8 cellular contexts compared by ENCODE assay signal in the genomic region with DNA sequence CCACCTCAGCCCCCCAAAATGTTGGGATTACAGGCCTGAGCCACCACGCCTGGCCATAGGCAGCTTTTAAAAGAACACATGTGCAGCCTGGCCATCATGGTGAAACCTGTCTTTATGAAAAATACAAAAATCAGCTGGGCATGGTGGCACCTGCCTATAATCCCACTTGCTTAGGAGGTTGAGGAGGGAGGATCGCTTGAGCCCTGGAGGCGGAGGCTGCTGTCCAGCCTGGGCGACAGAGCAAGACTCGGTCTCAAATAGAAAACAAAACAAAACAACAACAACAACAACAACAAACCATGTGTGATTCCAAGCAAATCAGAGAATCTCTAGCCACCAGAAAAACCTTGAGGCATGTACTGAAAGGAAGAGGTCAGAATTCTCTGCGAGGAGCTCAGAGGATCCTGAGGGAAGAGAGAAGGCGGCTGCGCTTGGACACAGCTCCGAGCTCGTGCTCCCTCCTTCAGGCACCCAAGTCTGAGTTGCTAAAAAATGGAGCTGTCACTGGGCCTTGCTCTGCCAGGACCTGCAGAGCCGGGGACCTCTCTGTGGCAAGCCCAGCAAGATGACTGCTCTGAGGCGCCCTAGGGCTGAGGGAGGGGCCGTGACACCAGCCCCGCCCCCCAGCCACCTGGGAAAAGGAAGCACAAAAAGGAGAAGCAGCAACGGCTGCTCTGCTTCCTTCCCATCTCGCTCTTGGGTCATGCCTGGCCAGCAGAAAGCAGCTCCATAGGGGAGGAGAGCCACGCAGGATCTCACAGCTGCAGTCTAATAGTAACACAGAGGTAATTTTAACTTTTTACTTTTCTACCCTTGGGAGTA. TPM values are rescaled to one million over a fixed set of nuclear protein-coding genes. Genes with fewer than 3 reads are reported as not detected.
A peak's percentile ranks its signal among the peaks of the same experiment; 100 is the strongest.
DNase-seq lines count a peak whose midpoint lies in the region; ATAC-seq and TF ChIP-seq lines count a peak whose summit lies in the region.

Gene ARL11, plus strand, starts transcription at position 677 of the 822 bp plus-strand sequence. CDS start 1,941 bp downstream, outside the sequence.

- H3K36me3 ChIP-seq in BLaER1 (peaks cover 31% of the 10 kb centered on the region), upper lobe of right lung (no peaks in the 10 kb centered on the region)

- intact Hi-C loops in upper lobe of right lung (cut with DNase I), result no loop called here

- peak within 1 kb of the TSS; percentile 78 for H3K9ac ChIP-seq in BLaER1

- no peaks in the 10 kb centered on the region for H3K27me3 ChIP-seq in BLaER1
- H3K27me3 ChIP-seq in upper lobe of right lung, result no peaks in the 10 kb centered on the region

- H3K27ac Mint-ChIP-seq in effector memory CD8-positive, alpha-beta T cell, result peak within 1 kb of the TSS in 1 of 2 donors; percentile 59
- H3K27ac Mint-ChIP-seq in nephron progenitor cell, result peak within 1 kb of the TSS; percentile 34

- H3K36me3 Mint-ChIP-seq in effector memory CD8-positive, alpha-beta T cell (ENCODE audit: insufficient read depth), result no peaks in the 10 kb centered on the region
- no peaks in the 10 kb centered on the region for H3K36me3 Mint-ChIP-seq in nephron progenitor cell (ENCODE audit: low read depth)

- peak in 3 of 4 experiments; percentile 16 to 31 (median 17) for DNase-seq in activated CD4-positive, CD25-positive, alpha-beta regulatory T cell (lab: John Stamatoyannopoulos, UW)
- peak in 2 of 3 experiments; percentile 7 to 10 for DNase-seq in effector memory CD8-positive, alpha-beta T cell
- DNase-seq in nephron progenitor cell (peak; percentile 45), upper lobe of right lung (peak; percentile 85), NCI-H345 treated with DMSO at 0.1 percent for 48 hours (lab: John Stamatoyannopoulos, UW; ENCODE audit: unreplicated experiment) (no peak)

- no peaks in the 10 kb centered on the region for H4K20me1 ChIP-seq in BLaER1

- no peaks in the 10 kb centered on the region for H3K27me3 Mint-ChIP-seq in effector memory CD8-positive, alpha-beta T cell
- peaks cover under 1% of the 10 kb centered on the region for H3K27me3 Mint-ChIP-seq in nephron progenitor cell (ENCODE audit: low read depth, poor library complexity)

- peak within 1 kb of the TSS; percentile 69 for H3K4me3 ChIP-seq in BLaER1
- H3K4me3 ChIP-seq in upper lobe of right lung, result peak within 1 kb of the TSS; percentile 43

- H3K4me3 Mint-ChIP-seq in effector memory CD8-positive, alpha-beta T cell, result peak within 1 kb of the TSS; percentile 68 to 70
- peak within 1 kb of the TSS; percentile 63 for H3K4me3 Mint-ChIP-seq in nephron progenitor cell

- no peaks in the 10 kb centered on the region for H3K9me3 Mint-ChIP-seq in effector memory CD8-positive, alpha-beta T cell
- H3K9me3 Mint-ChIP-seq in nephron progenitor cell, result no peaks in the 10 kb centered on the region

- H3K9me3 ChIP-seq in BLaER1 (peaks cover 17% of the 10 kb centered on the region), upper lobe of right lung (no peaks in the 10 kb centered on the region)

- ATAC-seq in GM19455 (IDR thresholded peaks at IDR 0.05; ENCODE audit: unreplicated experiment) (peak; percentile 97), HG03469 (IDR thresholded peaks at IDR 0.05; ENCODE audit: unreplicated experiment) (peak; percentile 92), upper lobe of right lung (peak; percentile 89)
- peak; percentile 64 for ATAC-seq in effector memory CD8-positive, alpha-beta T cell (replicated peaks)

- peak within 1 kb of the TSS; percentile 94 for H3K4me2 ChIP-seq in BLaER1

- H3K4me1 Mint-ChIP-seq in effector memory CD8-positive, alpha-beta T cell (ENCODE audit: low read depth in 2 of 2), result peaks cover 5 to 8% of the 10 kb centered on the region in 2 donors
- peaks cover 19% of the 10 kb centered on the region for H3K4me1 Mint-ChIP-seq in nephron progenitor cell

- TF ChIP-seq CTCF in nephron progenitor cell (IDR thresholded peaks at IDR 0.05) (no peak), upper lobe of right lung (IDR thresholded peaks at IDR 0.05) (no peak)

- H3K4me1 ChIP-seq in BLaER1, result peaks cover 40% of the 10 kb centered on the region
- peaks cover 17% of the 10 kb centered on the region for H3K4me1 ChIP-seq in upper lobe of right lung

- H3K27ac ChIP-seq in BLaER1 (peak within 1 kb of the TSS; percentile 80), upper lobe of right lung (peak within 1 kb of the TSS; percentile 47)

RNA-seq across cellular contexts. Expression of gene ARL11, which starts in this region (rescaled TPM):
- 4.4 TPM for total RNA-seq in upper lobe of right lung
